In genomic region chr22:38098410-38099249, GRCh38 we compare ENCODE assay signal across 18 cellular contexts. TPM values are rescaled to one million over a fixed set of nuclear protein-coding genes. Genes with fewer than 3 reads are reported as not detected.
DNase-seq lines count a peak whose midpoint lies in the region; ATAC-seq, FAIRE-seq and TF ChIP-seq lines count a peak whose summit lies in the region.
"Had no signal": no experiment of that assay in that cellular context is flagged by ENCODE, and none has a peak within 500 bp of the region (broad histone marks: within the 10 kb centered on the region; RNA-seq: fewer than 3 reads in every experiment).

No MANE protein-coding gene starts in this region.

- no peaks in the 10 kb centered on the region for H3K79me2 ChIP-seq in H9 (ENCODE audit: insufficient read depth, low read length)
- no peaks in the 10 kb centered on the region for H3K79me2 ChIP-seq in endothelial cell of umbilical vein (ENCODE audit: control insufficient read depth, insufficient read depth, low read length)

- peaks cover 0 to 10% (median 1%) of the 10 kb centered on the region in 3 experiments; a peak in 4 of 7 replicates for H3K36me3 Mint-ChIP-seq in H9 (ENCODE audit: insufficient read depth in 1 of 3, low read depth in 3 of 3)

- BruUV-seq in endothelial cell of umbilical vein (replicated peaks; lab: Mats Ljungman, UMichigan): no TSS peak

- no peak overlapping the region for H2AFZ ChIP-seq in H9 (ENCODE audit: low read length)
- H2AFZ ChIP-seq in endothelial cell of umbilical vein (ENCODE audit: low read depth, low read length): peak overlapping the region; percentile 6

- H3K9ac ChIP-seq in H9 (ENCODE audit: extremely low read depth, insufficient read length, low read length): no peak overlapping the region
- no peak overlapping the region for H3K9ac ChIP-seq in endothelial cell of umbilical vein (replicated peaks; ENCODE audit: extremely low read depth, insufficient read depth, low read length)

- H2AK5ac ChIP-seq in H9 (ENCODE audit: insufficient read length, low read length): no peak overlapping the region

- H3K27me3 Mint-ChIP-seq in H9 (ENCODE audit: low read depth): peaks cover 1% of the 10 kb centered on the region

- H3K23ac ChIP-seq in H9 (ENCODE audit: insufficient read length, low read depth, low read length): no peak overlapping the region

- H3K4me3 Mint-ChIP-seq in H9: peak overlapping the region; percentile 43 to 79; a peak in 2 of 5 replicates

- H3K4me1 Mint-ChIP-seq in H9: peaks cover 11 to 23% of the 10 kb centered on the region in 2 experiments

- H3K56ac ChIP-seq in H9 (ENCODE audit: insufficient read length, low read depth, low read length): no peak overlapping the region

- no peak overlapping the region for H2BK15ac ChIP-seq in H9 (ENCODE audit: low read depth, low read length)

- FAIRE-seq in endothelial cell of umbilical vein (lab: Jason Lieb, UNC): peak; percentile 73

- H3T11ph ChIP-seq in H9 (ENCODE audit: low read length): no peak overlapping the region

- H3K14ac ChIP-seq in H9 (ENCODE audit: insufficient read depth, low read length): no peak overlapping the region

- TF ChIP-seq CTCF in H9 (conservative IDR thresholded peaks at IDR 0.05): no peak
- no peak for TF ChIP-seq CTCF in endothelial cell of umbilical vein (IDR thresholded peaks at IDR 0.05; ENCODE audit: extremely low read depth in 1 of 2, insufficient read depth in 1 of 2, low read depth in 1 of 2, low read length in 2 of 2)
- TF ChIP-seq CTCF in lower lobe of right lung (IDR thresholded peaks at IDR 0.05): no peak
- TF ChIP-seq CTCF in breast epithelium (IDR thresholded peaks at IDR 0.05): no peak

- no peak overlapping the region for H3K4me2 ChIP-seq in H9 (ENCODE audit: insufficient read depth, insufficient read length, low read length)
- no peak overlapping the region for H3K4me2 ChIP-seq in endothelial cell of umbilical vein (ENCODE audit: insufficient read depth, low read length)

- H3K4me1 ChIP-seq in H9 (ENCODE audit: insufficient read depth, low read length): no peaks in the 10 kb centered on the region
- H3K4me1 ChIP-seq in endothelial cell of umbilical vein (ENCODE audit: control insufficient read depth, extremely low read depth, insufficient read depth, low read length): peaks cover 10% of the 10 kb centered on the region
- H3K4me1 ChIP-seq in lower lobe of right lung: peaks cover 8% of the 10 kb centered on the region
- H3K4me1 ChIP-seq in breast epithelium: no peaks in the 10 kb centered on the region

- H3K27me3 ChIP-seq in H9 (ENCODE audit: insufficient read depth, low read length) (no peaks in the 10 kb centered on the region), endothelial cell of umbilical vein (ENCODE audit: control insufficient read depth in 2 of 2, insufficient read depth in 2 of 2, low read length in 2 of 2) (no peaks in the 10 kb centered on the region), lower lobe of right lung (ENCODE audit: low read depth) (no peaks in the 10 kb centered on the region), breast epithelium (no peaks in the 10 kb centered on the region)
- H3K27me3 ChIP-seq: spleen, upper lobe of left lung had no signal

- H3K79me1 ChIP-seq in H9 (ENCODE audit: insufficient read depth, low read depth, low read length, poor library complexity, severe bottlenecking): no peaks in the 10 kb centered on the region

- intact Hi-C loops in endothelial cell of umbilical vein (cut with micrococcal nuclease) (no loop called here), lower lobe of right lung (cut with DNase I) (no loop called here), breast epithelium (cut with DNase I; ENCODE audit: low total_unique reads) (no loop called here)

- H3K27ac ChIP-seq in H9 (ENCODE audit: insufficient read length, low read depth, low read length) (no peak overlapping the region), endothelial cell of umbilical vein (ENCODE audit: insufficient read depth, low read depth, low read length) (no peak overlapping the region), lower lobe of right lung (no peak overlapping the region), breast epithelium (peak overlapping the region in 1 of 2 donors; percentile 16)
- H3K27ac ChIP-seq: epithelial cell of prostate, upper lobe of left lung had no signal

- peak; percentile 17 to 19 for ATAC-seq in lower lobe of right lung
- no peak for ATAC-seq in HG02610 (IDR thresholded peaks at IDR 0.05; ENCODE audit: unreplicated experiment)
- no peak for ATAC-seq in HG02588 (IDR thresholded peaks at IDR 0.05; ENCODE audit: unreplicated experiment)
- ATAC-seq: PC-3 had no signal

- peaks cover 4% of the 10 kb centered on the region for H3K23me2 ChIP-seq in H9 (ENCODE audit: insufficient read length, low read depth, low read length, poor library complexity, severe bottlenecking)

- CTCF ChIA-PET in endothelial cell of umbilical vein (lab: Charles Lee): interaction anchor here (0.9 to 4.0 kb wide), 17 partner anchors 8 to 469 kb away, joined by 3 to 25 read pairs (median 6); partner anchors contain the start of genes BAIAP2L2, MAFF and PLA2G6

- POLR2A ChIA-PET in endothelial cell of umbilical vein (lab: Charles Lee): no interaction called here

- peak; percentile 15 for DNase-seq in A172 (ENCODE audit: low spot score)
- peak; percentile 28 for DNase-seq in H9
- DNase-seq in endothelial cell of umbilical vein (ENCODE audit: low read depth, low spot score): peak; percentile 60
- peak; percentile 30 for DNase-seq in lower lobe of right lung
- DNase-seq in NK-92 treated with Interleukin-12 subunit alpha and Interleukin-12 subunit beta, amount 100 ng/mL, for 24 hours (lab: John Stamatoyannopoulos, UW): no peak
- DNase-seq in breast epithelium (ENCODE audit: low spot score in 2 of 2): no peak
- DNase-seq: caudate nucleus, DMS 273 treated with DMSO at 0.1 percent for 48 hours, MV-4-11, NCI-H2227 treated with DMSO at 0.1 percent for 48 hours, PC-3, spleen had no signal

- H3K18ac ChIP-seq in H9 (ENCODE audit: insufficient read length, low read depth, low read length): no peak overlapping the region

- no peak overlapping the region for H4K91ac ChIP-seq in H9 (ENCODE audit: insufficient read length, low read depth, low read length)

- no peak overlapping the region for H4K8ac ChIP-seq in H9 (replicated peaks; ENCODE audit: insufficient read length, low read depth, low read length)

- H4K5ac ChIP-seq in H9 (ENCODE audit: insufficient read length, low read depth, low read length): no peak overlapping the region

- no peaks in the 10 kb centered on the region for H3K9me3 ChIP-seq in H9 (ENCODE audit: control insufficient read depth, low read depth, low read length)
- no peaks in the 10 kb centered on the region for H3K9me3 ChIP-seq in endothelial cell of umbilical vein (replicated peaks; ENCODE audit: control insufficient read depth, insufficient read depth, low read length)
- no peaks in the 10 kb centered on the region for H3K9me3 ChIP-seq in lower lobe of right lung
- H3K9me3 ChIP-seq in breast epithelium: no peaks in the 10 kb centered on the region
- H3K9me3 ChIP-seq: spleen, upper lobe of left lung had no signal

- H3K4ac ChIP-seq in H9 (ENCODE audit: low read depth, low read length): no peak overlapping the region

- H2BK20ac ChIP-seq in H9 (ENCODE audit: low read depth, low read length, poor library complexity, severe bottlenecking): no peak overlapping the region

- H3K9me1 ChIP-seq in endothelial cell of umbilical vein (replicated peaks; ENCODE audit: control insufficient read depth, extremely low read depth, insufficient read depth, low read length): no peaks in the 10 kb centered on the region

- no peak overlapping the region for H3K4me3 ChIP-seq in endothelial cell of umbilical vein (replicated peaks in 1 of 3; ENCODE audit: insufficient read depth in 1 of 3, low read depth in 1 of 3, low read length in 3 of 3)
- H3K4me3 ChIP-seq in lower lobe of right lung: no peak overlapping the region
- H3K4me3 ChIP-seq in breast epithelium: no peak overlapping the region
- H3K4me3 ChIP-seq: spleen, upper lobe of left lung had no signal

- dilution Hi-C loops in endothelial cell of umbilical vein (cut with MboI; ENCODE audit: extremely low pct_ligation_motif_present, low sequenced_read_pairs): no loop called here

- no peak overlapping the region for H2BK12ac ChIP-seq in H9 (ENCODE audit: insufficient read length, low read depth, low read length)

- TF ChIP-seq POLR2A in endothelial cell of umbilical vein (IDR thresholded peaks at IDR 0.05; ENCODE audit: low read depth, low read length): no peak
- no peak for TF ChIP-seq POLR2A in breast epithelium (IDR thresholded peaks at IDR 0.05)

- peak overlapping the region in 1 of 3 experiments; percentile 55; a peak in 1 of 7 replicates for H3K27ac Mint-ChIP-seq in H9
- H3K27ac Mint-ChIP-seq: activated T-helper 2 cell treated with anti-CD3 and anti-CD28 coated beads, Interferon-gamma antibody, Interleukin-2, Interleukin-4, amounts not matched to agents 10 μg/mL and 5 μg/mL and 100 μg/mL, durations not matched to agents 14 hours and 24 hours and 36 hours had no signal

- no peak overlapping the region for H2BK5ac ChIP-seq in H9 (ENCODE audit: insufficient read length, low read length)

- H4K20me1 ChIP-seq in H9 (ENCODE audit: control insufficient read depth, insufficient read depth, insufficient read length) (no peaks in the 10 kb centered on the region), endothelial cell of umbilical vein (replicated peaks; ENCODE audit: control insufficient read depth, extremely low read depth, insufficient read depth, low read length) (no peaks in the 10 kb centered on the region)

- no peak overlapping the region for H2BK120ac ChIP-seq in H9 (ENCODE audit: low read depth, low read length, poor library complexity, severe bottlenecking)

- H3K36me3 ChIP-seq in endothelial cell of umbilical vein (ENCODE audit: control insufficient read depth in 2 of 2, extremely low read depth in 1 of 2, insufficient read depth in 2 of 2, low read length in 2 of 2) (no peaks in the 10 kb centered on the region), lower lobe of right lung (no peaks in the 10 kb centered on the region), breast epithelium (no peaks in the 10 kb centered on the region)
- H3K36me3 ChIP-seq: upper lobe of left lung had no signal

- no peaks in the 10 kb centered on the region; a peak in 1 of 5 replicates for H3K9me3 Mint-ChIP-seq in H9
- H3K9me3 Mint-ChIP-seq: activated T-helper 2 cell treated with anti-CD3 and anti-CD28 coated beads, Interferon-gamma antibody, Interleukin-2, Interleukin-4, amounts not matched to agents 10 μg/mL and 5 μg/mL and 100 μg/mL, durations not matched to agents 14 hours and 24 hours and 36 hours had no signal

- WGBS in H9 (ENCODE audit: extremely low coverage, insufficient read length, low lambda C conversion rate): no CpG with 5 or more reads among the region's 9 CpGs

RNA-seq across cellular contexts. Expression of gene BAIAP2L2, which starts 11.9 kb away (rescaled TPM):
- total RNA-seq in A172 (2014; rRNA removed; shearing (Covaris generic)): not detected in 2 replicates
- 2.0 and 2.3 TPM in 2 replicates for total RNA-seq in H9 (2021)
- total RNA-seq in endothelial cell of umbilical vein: 0.16 and 0.20 TPM in 2 replicates
- polyA plus RNA-seq in endothelial cell of umbilical vein: 0.35 and 0.43 TPM in 2 replicates
- 0.11 and 0.15 TPM in 2 replicates for polyA plus RNA-seq in endothelial cell of umbilical vein (2011; cell fraction: cytosol; rRNA removed)
- polyA plus RNA-seq in endothelial cell of umbilical vein (2011; cell fraction: nucleus; rRNA removed): 0.17 and 0.50 TPM in 2 replicates
- 0.13 and 0.95 TPM in 2 replicates for polyA plus RNA-seq in endothelial cell of umbilical vein (2012)
- not detected in 2 replicates for polyA minus RNA-seq in endothelial cell of umbilical vein
- polyA minus RNA-seq in endothelial cell of umbilical vein (2011; cell fraction: cytosol; rRNA and poly(A)+ RNA removed): not detected
- not detected in 2 replicates for polyA minus RNA-seq in endothelial cell of umbilical vein (2011; cell fraction: nucleus; rRNA and poly(A)+ RNA removed)
- 0.44 TPM for total RNA-seq in lower lobe of right lung
- 1 to 10 TPM in 2 of 3 donors, under 1 TPM in 1; 0.80 to 1.3 (median 1.0) TPM for total RNA-seq in breast epithelium

RNA-seq across cellular contexts. Expression of gene SLC16A8, which starts 14.6 kb away (rescaled TPM):
- not detected in 2 replicates for total RNA-seq in A172 (2014; rRNA removed; shearing (Covaris generic))
- total RNA-seq in H9 (2021) (0.75 and 1.1 TPM in 2 replicates), endothelial cell of umbilical vein (not detected in 2 replicates), lower lobe of right lung (0.24 TPM), breast epithelium (1 to 10 TPM in 1 of 3 donors, under 1 TPM in 1, not detected in 1; 0.33 to 1.3 TPM)
- 0.06 and 0.14 TPM in 2 replicates for polyA plus RNA-seq in endothelial cell of umbilical vein
- not detected in 2 replicates for polyA plus RNA-seq in endothelial cell of umbilical vein (2011; cell fraction: cytosol; rRNA removed)
- not detected in 2 replicates for polyA plus RNA-seq in endothelial cell of umbilical vein (2011; cell fraction: nucleus; rRNA removed)
- 0.11 and 0.27 TPM in 2 replicates for polyA plus RNA-seq in endothelial cell of umbilical vein (2012)
- not detected in 2 replicates for polyA minus RNA-seq in endothelial cell of umbilical vein
- polyA minus RNA-seq in endothelial cell of umbilical vein (2011; cell fraction: cytosol; rRNA and poly(A)+ RNA removed): not detected
- polyA minus RNA-seq in endothelial cell of umbilical vein (2011; cell fraction: nucleus; rRNA and poly(A)+ RNA removed): not detected in 2 replicates
- total RNA-seq: activated T-helper 2 cell treated with anti-CD3 and anti-CD28 coated beads, Interferon-gamma antibody, Interleukin-2, Interleukin-4, amounts not matched to agents 10 μg/mL and 5 μg/mL and 100 μg/mL, durations not matched to agents 14 hours and 24 hours and 36 hours; PC-3 had no signal
- polyA plus RNA-seq: neural cell had no signal

RNA-seq across cellular contexts. Expression of gene PICK1, which starts 41.4 kb away (rescaled TPM):
- 6.5 and 10.7 TPM in 2 replicates for total RNA-seq in A172 (2014; rRNA removed; shearing (Covaris generic))
- total RNA-seq in H9 (2021) (34.9 and 35.7 TPM in 2 replicates), endothelial cell of umbilical vein (18.0 and 18.5 TPM in 2 replicates), lower lobe of right lung (35.4 TPM), breast epithelium (10 to 100 TPM; 42.0 to 61.3 (median 49.9) TPM)
- polyA plus RNA-seq in endothelial cell of umbilical vein: 18.8 and 20.8 TPM in 2 replicates
- 13.5 and 19.5 TPM in 2 replicates for polyA plus RNA-seq in endothelial cell of umbilical vein (2011; cell fraction: cytosol; rRNA removed)
- 71.5 and 71.9 TPM in 2 replicates for polyA plus RNA-seq in endothelial cell of umbilical vein (2011; cell fraction: nucleus; rRNA removed)
- polyA plus RNA-seq in endothelial cell of umbilical vein (2012): 5.3 and 7.7 TPM in 2 replicates
- polyA minus RNA-seq in endothelial cell of umbilical vein: 24.9 and 25.1 TPM in 2 replicates
- 9.7 TPM for polyA minus RNA-seq in endothelial cell of umbilical vein (2011; cell fraction: cytosol; rRNA and poly(A)+ RNA removed)
- 11.1 and 11.5 TPM in 2 replicates for polyA minus RNA-seq in endothelial cell of umbilical vein (2011; cell fraction: nucleus; rRNA and poly(A)+ RNA removed)

Comparison
In these comparisons a context has a peak if more than half of its experiments do, and no peak if none do; other contexts are left out.
1. DNase-seq: peak in A172 (single experiment), H9 (single experiment), endothelial cell of umbilical vein (single experiment) and lower lobe of right lung (single experiment); none in NK-92 treated with Interleukin-12 subunit alpha and Interleukin-12 subunit beta, amount 100 ng/mL, for 24 hours (single experiment) and breast epithelium (0 of 2).
2. ATAC-seq: peak in lower lobe of right lung (2 of 2); none in HG02610 (single experiment) and HG02588 (single experiment).